15 cellular contexts compared by ENCODE assay signal in the genomic region with DNA sequence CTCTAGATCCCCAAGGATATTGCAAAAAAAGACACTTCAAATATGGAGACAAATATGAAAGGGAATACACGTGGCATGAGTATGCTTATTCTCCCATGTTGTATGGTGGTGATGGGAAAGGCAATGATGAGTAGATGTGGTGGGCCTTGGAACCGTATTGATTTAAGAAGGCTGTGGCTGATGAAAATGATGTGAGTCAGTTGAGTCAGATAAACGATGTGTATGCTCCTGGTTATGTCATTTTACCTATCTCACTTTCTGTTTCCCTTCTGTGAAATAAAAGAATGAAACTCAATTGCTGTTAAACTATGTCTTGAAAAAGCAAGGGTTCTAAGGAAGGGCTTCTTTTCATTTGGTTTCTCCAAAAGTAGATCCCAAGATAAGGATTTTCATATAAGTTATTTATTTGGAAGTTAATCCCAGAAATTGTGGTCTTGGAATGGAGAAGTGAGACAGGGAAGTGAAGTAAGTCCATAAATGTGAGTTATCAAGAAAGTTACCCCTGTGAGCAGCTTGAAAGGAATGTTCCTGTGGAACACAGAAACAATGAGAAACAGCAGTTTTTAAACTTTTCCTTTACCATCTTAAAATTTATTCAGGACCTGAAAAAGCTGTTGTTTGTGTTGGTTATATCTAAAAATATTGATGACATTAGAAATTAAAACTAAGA.
A peak's percentile ranks its signal among the peaks of the same experiment; 100 is the strongest.
DNase-seq lines count a peak whose midpoint lies in the region; ATAC-seq, FAIRE-seq and TF ChIP-seq lines count a peak whose summit lies in the region.
"Had no signal": no experiment of that assay in that cellular context is flagged by ENCODE, and none has a peak within 500 bp of the region (broad histone marks: within the 10 kb centered on the region; RNA-seq: fewer than 3 reads in every experiment).

No MANE protein-coding gene starts in this region.

- intact Hi-C loops in IMR-90 (cut with micrococcal nuclease) (no loop called here), GM12878 (cut with micrococcal nuclease; ENCODE audit: unreplicated experiment) (no loop called here), right cardiac atrium (cut with DNase I) (no loop called here)

- H2AFZ ChIP-seq in IMR-90 (replicated peaks; ENCODE audit: low read length, poor library complexity) (no peak overlapping the region), GM12878 (ENCODE audit: control insufficient read depth, low read depth, low read length) (peak overlapping the region; percentile 35)

- no peaks in the 10 kb centered on the region for H3K4me1 ChIP-seq in IMR-90 (ENCODE audit: control insufficient read depth, insufficient read depth, low read length)
- no peaks in the 10 kb centered on the region for H3K4me1 ChIP-seq in GM12878 (ENCODE audit: control insufficient read depth, insufficient read depth, low read length)
- no peaks in the 10 kb centered on the region for H3K4me1 ChIP-seq in right cardiac atrium (ENCODE audit: control insufficient read depth, insufficient read depth, low read length)
- H3K4me1 ChIP-seq: heart right ventricle, prostate gland had no signal

- peak; percentile 11 for FAIRE-seq in GM19239 (lab: Jason Lieb, UNC)
- FAIRE-seq in GM12878 (lab: Jason Lieb, UNC): no peak
- FAIRE-seq: TTC549 had no signal

- H2BK15ac ChIP-seq in IMR-90 (ENCODE audit: low read depth, low read length): no peak overlapping the region

- H3K4ac ChIP-seq in IMR-90 (ENCODE audit: low read depth, low read length): peak overlapping the region; percentile 28

- H3K23ac ChIP-seq in IMR-90 (ENCODE audit: low read depth, low read length): no peak overlapping the region

- peak overlapping the region; percentile 34 for H2BK5ac ChIP-seq in IMR-90 (ENCODE audit: low read depth, low read length, poor library complexity, severe bottlenecking)

- H3K4me2 ChIP-seq in IMR-90 (ENCODE audit: low read depth, low read length) (peak overlapping the region; percentile 1; the same call in 1 of the 2 replicates), GM12878 (ENCODE audit: control insufficient read depth, insufficient read depth) (no peak overlapping the region)

- no peak overlapping the region for H3K9ac ChIP-seq in IMR-90 (ENCODE audit: low read depth, low read length)
- no peak overlapping the region for H3K9ac ChIP-seq in GM12878 (ENCODE audit: control insufficient read depth, insufficient read depth, low read length)

- H3K27ac ChIP-seq in IMR-90 (ENCODE audit: insufficient read depth, low read length) (no peak overlapping the region), GM12878 (ENCODE audit: control insufficient read depth, insufficient read depth) (no peak overlapping the region), right cardiac atrium (ENCODE audit: low read length) (no peak overlapping the region)
- H3K27ac ChIP-seq: heart right ventricle, prostate gland, thoracic aorta had no signal

- H4K8ac ChIP-seq in IMR-90 (ENCODE audit: low read depth in 2 of 2, low read length in 2 of 2): peak overlapping the region in 1 of 2 experiments; percentile 31; a peak in 1 of 4 replicates

- H2AK5ac ChIP-seq in IMR-90 (ENCODE audit: low read depth, low read length): 0 out of 2 replicates have a peak overlapping the region, but pooled peaks have one; percentile 13

- BruUV-seq in IMR-90 (replicated peaks; lab: Mats Ljungman, UMichigan) (no TSS peak), GM12878 (replicated peaks; lab: Mats Ljungman, UMichigan) (no TSS peak)

- no peaks in the 10 kb centered on the region for H3K9me1 ChIP-seq in IMR-90 (ENCODE audit: insufficient read depth, low read length)

- no peak overlapping the region for H4K5ac ChIP-seq in IMR-90 (ENCODE audit: low read depth, low read length)

- WGBS in IMR-90 (ENCODE audit: extremely low coverage in 2 of 2, insufficient read length in 1 of 2), 2 experiments: no CpG with 5 or more reads among the region's 3 CpGs
- WGBS in GM12878 (ENCODE audit: insufficient coverage, insufficient replicate concordance, low lambda C conversion rate, missing lambda C conversion rate): 0% methylated on average over 3 of the region's 3 CpGs
- 84% methylated on average over 3 of the region's 3 CpGs for WGBS in right cardiac atrium

- peak; percentile 75 for ATAC-seq in IMR-90 (ENCODE audit: low read depth)
- ATAC-seq in GM12878: peak; percentile 78
- no peak for ATAC-seq in HG03457 (IDR thresholded peaks at IDR 0.05; ENCODE audit: unreplicated experiment)
- no peak for ATAC-seq in right cardiac atrium
- ATAC-seq: CD8-positive, alpha-beta T cell; heart right ventricle had no signal

- TF ChIP-seq RAD21 in IMR-90 (IDR thresholded peaks at IDR 0.05; ENCODE audit: low read length) (no peak), GM12878 (IDR thresholded peaks at IDR 0.05; ENCODE audit: insufficient read depth, low read depth, low read length) (no peak)

- RAD21 ChIA-PET in GM12878 (lab: Charles Lee; ENCODE audit: unreplicated experiment): interaction anchor here (1.3 kb wide), 1 partner anchor 14 kb away, joined by 3 read pairs; no protein-coding TSS in a partner anchor

- no peaks in the 10 kb centered on the region for H4K20me1 ChIP-seq in IMR-90 (ENCODE audit: insufficient read depth, low read length)
- H4K20me1 ChIP-seq in GM12878 (ENCODE audit: control insufficient read depth, insufficient read depth): no peaks in the 10 kb centered on the region

- H3K79me2 ChIP-seq in GM12878 (ENCODE audit: control insufficient read depth, insufficient read depth, low read length): no peaks in the 10 kb centered on the region

- POLR2A ChIA-PET in IMR-90 (lab: Charles Lee; ENCODE audit: unreplicated experiment) (no interaction called here), GM12878 (lab: Charles Lee) (no interaction called here)

- H3K79me1 ChIP-seq in IMR-90 (ENCODE audit: low read depth in 1 of 2, low read length in 2 of 2): no peaks in the 10 kb centered on the region

- TF ChIP-seq POLR2A in IMR-90 (IDR thresholded peaks at IDR 0.05; ENCODE audit: low read depth, low read length) (no peak), GM12878 (IDR thresholded peaks at IDR 0.05; ENCODE audit: low read depth, low read length) (no peak)

- SMC1A ChIA-PET in GM12878 (lab: Charles Lee; ENCODE audit: uncharacterized antibody, unreplicated experiment): no interaction called here

- H3K18ac ChIP-seq in IMR-90 (ENCODE audit: low read depth, low read length): peak overlapping the region; percentile 23; the same call in 1 of the 2 replicates

- no peak overlapping the region for H4K91ac ChIP-seq in IMR-90 (ENCODE audit: insufficient read depth, low read depth, low read length)

- no peak overlapping the region for H3K14ac ChIP-seq in IMR-90 (replicated peaks; ENCODE audit: low read depth, low read length)

- H3K27me3 ChIP-seq in IMR-90 (ENCODE audit: control insufficient read depth, insufficient read depth, low read length) (no peaks in the 10 kb centered on the region), GM12878 (replicated peaks in 1 of 2; ENCODE audit: control insufficient read depth in 2 of 2, insufficient read depth in 2 of 2, low read length in 1 of 2) (no peaks in the 10 kb centered on the region), right cardiac atrium (ENCODE audit: control insufficient read depth, insufficient read depth) (no peaks in the 10 kb centered on the region)
- H3K27me3 ChIP-seq: heart right ventricle had no signal

- CTCF ChIA-PET in IMR-90 (lab: Yijun Ruan, JAX): no interaction called here
- CTCF ChIA-PET in GM12878 (lab: Yijun Ruan, JAX): no interaction called here

- dilution Hi-C loops in IMR-90 (cut with HindIII; ENCODE audit: low sequenced_read_pairs, unreplicated experiment): no loop called here

- no peak overlapping the region for H2BK20ac ChIP-seq in IMR-90 (ENCODE audit: low read depth, low read length)

- H3K56ac ChIP-seq in IMR-90 (ENCODE audit: extremely low read depth, insufficient read depth, low read length): no peak overlapping the region

- H3K9me3 ChIP-seq in IMR-90 (ENCODE audit: control insufficient read depth, insufficient read depth, low read length) (no peaks in the 10 kb centered on the region), GM12878 (replicated peaks; ENCODE audit: control insufficient read depth, insufficient read depth, low read length) (no peaks in the 10 kb centered on the region), right cardiac atrium (ENCODE audit: control insufficient read depth, low read length) (no peaks in the 10 kb centered on the region)
- H3K9me3 ChIP-seq: heart right ventricle, prostate gland, thoracic aorta had no signal

- H3K4me3 ChIP-seq in IMR-90 (ENCODE audit: insufficient read depth, low read depth, low read length) (no peak overlapping the region), GM12878 (no peak overlapping the region), right cardiac atrium (ENCODE audit: low read length) (no peak overlapping the region)
- H3K4me3 ChIP-seq: heart right ventricle, prostate gland, thoracic aorta had no signal

- H2AK9ac ChIP-seq in IMR-90 (replicated peaks; ENCODE audit: low read depth, low read length, poor library complexity): no peak overlapping the region

- H2BK120ac ChIP-seq in IMR-90 (ENCODE audit: low read depth, low read length): peak overlapping the region; percentile 33; the same call in 1 of the 2 replicates

- DNase-seq in AG20443 (ENCODE audit: low spot score) (peak; percentile 28), GM19239 (ENCODE audit: insufficient read length, low spot score) (no peak), IMR-90 (peak; percentile 80), GM12878 (ENCODE audit: low read depth, low spot score) (no peak), GOT3 (lab: John Stamatoyannopoulos, UW) (no peak), KG1 (lab: John Stamatoyannopoulos, UW) (no peak), right cardiac atrium (no peak)
- DNase-seq: activated T-cell treated with anti-CD3 and anti-CD28 coated beads, Interleukin-2, amount 50 U/mL, for 48 hours; CD8-positive, alpha-beta T cell; heart right ventricle; NCI-H1930 had no signal

- no peak for TF ChIP-seq EP300 in GM12878 (IDR thresholded peaks at IDR 0.05; ENCODE audit: borderline replicate concordance in 1 of 2, control insufficient read depth in 1 of 2, low read depth in 2 of 2, low read length in 2 of 2)

- in situ Hi-C loops in IMR-90 (cut with MboI; ENCODE audit: low sequenced_read_pairs): loop anchor here (10.0 to 25.0 kb wide), 2 partner anchors 1005 to 1187 kb away; no protein-coding TSS in a partner anchor
- in situ Hi-C loops in GM12878 (cut with MboI): no loop called here

- TF ChIP-seq CTCF in IMR-90 (conservative IDR thresholded peaks at IDR 0.05; ENCODE audit: low read depth, low read length) (no peak), GM12878 (IDR thresholded peaks at IDR 0.05 in 2 of 3, conservative IDR thresholded peaks at IDR 0.05 in 1 of 3; ENCODE audit: control insufficient read depth in 2 of 3, extremely low read depth in 1 of 3, insufficient read depth in 1 of 3, low read depth in 3 of 3, low read length in 3 of 3) (no peak)

- H3K36me3 ChIP-seq in IMR-90 (ENCODE audit: control insufficient read depth, insufficient read depth, low read length) (no peaks in the 10 kb centered on the region), GM12878 (ENCODE audit: control insufficient read depth in 2 of 2, insufficient read depth in 2 of 2, low read length in 1 of 2) (no peaks in the 10 kb centered on the region)
- H3K36me3 ChIP-seq: heart right ventricle, prostate gland, thoracic aorta had no signal

TF ChIP-seq in IMR-90, 13 proteins besides CTCF, POLR2A, EP300 and RAD21 (continues in another document):
- TF ChIP-seq BHLHE40 (IDR thresholded peaks at IDR 0.05; ENCODE audit: low read depth, low read length): no peak

TF ChIP-seq in GM12878, 131 proteins besides CTCF, POLR2A, EP300 and RAD21 (continues in another document):
- no peak for TF ChIP-seq CREM (IDR thresholded peaks at IDR 0.05; ENCODE audit: low read depth)
- TF ChIP-seq BACH1 (IDR thresholded peaks at IDR 0.05; ENCODE audit: borderline replicate concordance): no peak

Comparison
In these comparisons a context has a peak if more than half of its experiments do, and no peak if none do; other contexts are left out.
1. DNase-seq: peak in AG20443 (single experiment) and IMR-90 (single experiment); none in GM19239 (single experiment), GM12878 (single experiment), GOT3 (single experiment), KG1 (single experiment) and right cardiac atrium (0 of 3).
2. ATAC-seq: peak in IMR-90 (single experiment) and GM12878 (single experiment); none in HG03457 (single experiment) and right cardiac atrium (0 of 2).